Comparison of ENCODE assay signal across 13 cellular contexts in the genomic region with DNA sequence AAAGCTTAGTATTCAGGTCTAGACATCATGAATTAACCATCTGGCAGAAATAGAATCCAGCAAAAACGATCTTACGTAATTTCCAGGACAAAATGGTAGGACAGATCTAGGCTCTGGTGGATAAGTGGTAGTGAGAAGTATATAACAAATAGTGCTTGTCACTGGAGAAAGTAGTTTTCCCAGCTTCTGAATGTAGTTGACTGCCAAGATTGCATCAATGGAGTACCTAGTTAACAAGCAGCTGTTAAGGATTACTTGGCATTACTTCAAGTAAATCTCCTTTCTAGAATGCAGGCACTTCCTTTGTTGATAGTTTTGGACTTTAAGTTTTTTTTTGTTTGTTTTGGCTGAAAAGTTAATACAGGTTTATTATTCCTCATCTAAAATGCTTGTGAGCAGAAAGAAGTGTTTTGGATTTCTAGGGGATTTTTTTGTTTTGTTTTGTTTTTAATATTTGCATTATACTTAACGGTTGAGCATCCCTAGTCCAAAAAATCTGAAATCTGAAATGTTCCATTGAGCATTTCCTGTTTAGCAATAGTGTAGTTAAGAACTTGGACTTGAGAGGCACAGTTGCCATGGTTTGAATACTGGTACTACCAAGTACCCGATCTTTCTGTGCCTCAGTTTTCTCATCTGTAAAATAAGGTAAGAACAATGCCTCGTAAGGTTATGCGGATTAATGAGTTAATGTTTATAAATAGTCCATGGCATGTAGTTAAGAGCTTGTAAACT. TPM values are rescaled to one million over a fixed set of nuclear protein-coding genes. Genes with fewer than 3 reads are reported as not detected.
A peak's percentile ranks its signal among the peaks of the same experiment; 100 is the strongest.
DNase-seq lines count a peak whose midpoint lies in the region; ATAC-seq and TF ChIP-seq lines count a peak whose summit lies in the region.
"Had no signal": no experiment of that assay in that cellular context is flagged by ENCODE, and none has a peak within 500 bp of the region (broad histone marks: within the 10 kb centered on the region; RNA-seq: fewer than 3 reads in every experiment).

No MANE protein-coding gene starts in this region.

- H3K4me3 Mint-ChIP-seq in CD8-positive, alpha-beta T cell = no peak overlapping the region

- peaks cover 3% of the 10 kb centered on the region for H3K4me1 Mint-ChIP-seq in CD8-positive, alpha-beta T cell (ENCODE audit: low read depth)

- H3K4me3 ChIP-seq in fibroblast of the aortic adventitia (ENCODE audit: low read depth, low read length) = no peak overlapping the region
- no peak overlapping the region for H3K4me3 ChIP-seq in CD8-positive, alpha-beta T cell (ENCODE audit: low read depth, low read length)
- H3K4me3 ChIP-seq: smooth muscle cell had no signal

- no peaks in the 10 kb centered on the region for H3K27me3 ChIP-seq in CD8-positive, alpha-beta T cell (ENCODE audit: insufficient read depth, low read length)

- DNase-seq in HCEC 1CT = peak; percentile 47
- DNase-seq in NCI-H82 treated with DMSO at 0.1 percent for 48 hours (lab: John Stamatoyannopoulos, UW; ENCODE audit: unreplicated experiment) = peak; percentile 33
- peak; percentile 51 for DNase-seq in fibroblast of the aortic adventitia (ENCODE audit: low read depth)
- peak; percentile 81 for DNase-seq in renal cortical epithelial cell (ENCODE audit: low read depth)
- DNase-seq in CD8-positive, alpha-beta T cell = no peak
- no peak for DNase-seq in GM10266 (ENCODE audit: extremely low spot score)
- DNase-seq: cerebellar nuclear complex, COR-L47, Kasumi-1 had no signal

- no peaks in the 10 kb centered on the region for H3K36me3 ChIP-seq in CD8-positive, alpha-beta T cell (ENCODE audit: insufficient read depth, low read length)

- H3K36me3 Mint-ChIP-seq in CD8-positive, alpha-beta T cell = peaks cover 17% of the 10 kb centered on the region

- H3K9me3 ChIP-seq in CD8-positive, alpha-beta T cell (ENCODE audit: low read length) = no peaks in the 10 kb centered on the region

- no peaks in the 10 kb centered on the region for H3K4me1 ChIP-seq in CD8-positive, alpha-beta T cell (ENCODE audit: insufficient read depth, low read length)

- TF ChIP-seq CTCF in fibroblast of the aortic adventitia (IDR thresholded peaks at IDR 0.05; ENCODE audit: insufficient read depth, low read length) = no peak
- TF ChIP-seq CTCF in CD8-positive, alpha-beta T cell (IDR thresholded peaks at IDR 0.05) = no peak
- TF ChIP-seq CTCF in GM10266 (IDR thresholded peaks at IDR 0.05; ENCODE audit: control insufficient read depth, insufficient read depth, low read depth, missing control alignments) = no peak

- no peak for ATAC-seq in CD8-positive, alpha-beta T cell
- ATAC-seq in HG02981 (IDR thresholded peaks at IDR 0.05; ENCODE audit: unreplicated experiment) = no peak
- ATAC-seq: esophagus mucosa had no signal

- H3K27me3 Mint-ChIP-seq in CD8-positive, alpha-beta T cell (ENCODE audit: low read depth) = no peaks in the 10 kb centered on the region

- POLR2A ChIA-PET in CD8-positive, alpha-beta T cell (lab: Charles Lee) = no interaction called here

- H3K27ac ChIP-seq in CD8-positive, alpha-beta T cell (ENCODE audit: low read depth, low read length) = no peak overlapping the region
- H3K27ac ChIP-seq: RWPE1 had no signal

- CTCF ChIA-PET in CD8-positive, alpha-beta T cell (lab: Charles Lee) = no interaction called here

- no peak overlapping the region for H3K27ac Mint-ChIP-seq in CD8-positive, alpha-beta T cell

- intact Hi-C loops in CD8-positive, alpha-beta T cell (cut with DNase I, micrococcal nuclease) = no loop called here

- H3K9me3 Mint-ChIP-seq in CD8-positive, alpha-beta T cell = no peaks in the 10 kb centered on the region

RNA-seq across cellular contexts. Expression of a gene that starts 20.3 kb away (rescaled TPM):
- 14.7 and 32.9 TPM in 2 replicates for total RNA-seq in fibroblast of the aortic adventitia (ENCODE audit: low replicate concordance)
- total RNA-seq in renal cortical epithelial cell = 45.2 and 64.9 TPM in 2 replicates
- under 1 TPM; 0.64 to 0.79 TPM for total RNA-seq in CD8-positive, alpha-beta T cell

RNA-seq across cellular contexts. Expression of a gene that starts 20.4 kb away (rescaled TPM):
- 24.2 and 50.2 TPM in 2 replicates for total RNA-seq in fibroblast of the aortic adventitia (ENCODE audit: low replicate concordance)
- total RNA-seq in renal cortical epithelial cell = 28.9 and 46.7 TPM in 2 replicates
- 10 to 100 TPM; 42.3 to 43.8 TPM for total RNA-seq in CD8-positive, alpha-beta T cell

RNA-seq across cellular contexts. Expression of a gene that starts 36.8 kb away (rescaled TPM):
- total RNA-seq in fibroblast of the aortic adventitia (ENCODE audit: low replicate concordance) (37.8 and 99.4 TPM in 2 replicates), renal cortical epithelial cell (26.4 and 66.6 TPM in 2 replicates)
- total RNA-seq in CD8-positive, alpha-beta T cell = 100 to 1,000 TPM; 234 to 242 TPM

RNA-seq across cellular contexts. Expression of a gene that starts 37.1 kb away (rescaled TPM):
- total RNA-seq in fibroblast of the aortic adventitia (ENCODE audit: low replicate concordance) (7.2 and 14.7 TPM in 2 replicates), renal cortical epithelial cell (16.3 and 20.1 TPM in 2 replicates)
- 10 to 100 TPM; 27.4 to 30.5 TPM for total RNA-seq in CD8-positive, alpha-beta T cell

RNA-seq across cellular contexts. Expression of a gene that starts 51.0 kb away (rescaled TPM):
- total RNA-seq in fibroblast of the aortic adventitia (ENCODE audit: low replicate concordance) (2.9 and 5.8 TPM in 2 replicates), renal cortical epithelial cell (1.4 and 5.1 TPM in 2 replicates)
- 1 to 10 TPM; 6.7 to 7.9 TPM for total RNA-seq in CD8-positive, alpha-beta T cell

Comparison
In these comparisons a context has a peak if more than half of its experiments do, and no peak if none do; other contexts are left out.
1. DNase-seq: peak in HCEC 1CT (single experiment), NCI-H82 treated with DMSO at 0.1 percent for 48 hours (single experiment), fibroblast of the aortic adventitia (single experiment) and renal cortical epithelial cell (single experiment); none in CD8-positive, alpha-beta T cell (0 of 7) and GM10266 (single experiment).